Comparison of ENCODE assay signal across 9 cellular contexts in genomic region chr2:3738454-3738853, GRCh38. TPM values are rescaled to one million over a fixed set of nuclear protein-coding genes. Genes with fewer than 3 reads are reported as not detected.
A peak's percentile ranks its signal among the peaks of the same experiment; 100 is the strongest.
DNase-seq lines count a peak whose midpoint lies in the region; ATAC-seq and TF ChIP-seq lines count a peak whose summit lies in the region.
"Had no signal": no experiment of that assay in that cellular context is flagged by ENCODE, and none has a peak within 500 bp of the region (broad histone marks: within the 10 kb centered on the region; RNA-seq: fewer than 3 reads in every experiment).

No MANE protein-coding gene starts in this region.

- peaks cover 2% of the 10 kb centered on the region for H3K27me3 Mint-ChIP-seq in GM23338 (ENCODE audit: insufficient read depth, low read depth, poor library complexity)

- peak; percentile 71 for ATAC-seq in GM23338
- peak; percentile 80 for ATAC-seq in foreskin keratinocyte

- H3F3A ChIP-seq in GM23338 (replicated peaks; ENCODE audit: low read depth) (no peaks in the 10 kb centered on the region), OCI-LY1 (ENCODE audit: insufficient read depth, low read length) (no peaks in the 10 kb centered on the region)

- no peak overlapping the region for H3K27ac Mint-ChIP-seq in GM23338
- H3K27ac Mint-ChIP-seq: brain had no signal

- intact Hi-C loops in vagina (cut with DNase I), result no loop called here

- POLR2A ChIA-PET in GM10248 (lab: Yijun Ruan, JAX), result no interaction called here

- H3K4me1 ChIP-seq in GM23338 (ENCODE audit: insufficient read depth), result no peaks in the 10 kb centered on the region
- no peaks in the 10 kb centered on the region for H3K4me1 ChIP-seq in OCI-LY1 (ENCODE audit: insufficient read depth, low read length, severe bottlenecking)
- H3K4me1 ChIP-seq in foreskin keratinocyte, result no peaks in the 10 kb centered on the region
- no peaks in the 10 kb centered on the region for H3K4me1 ChIP-seq in vagina

- TF ChIP-seq POLR2A in vagina (IDR thresholded peaks at IDR 0.05), result no peak

- H3K36me3 ChIP-seq in GM23338 (ENCODE audit: insufficient read depth), result no peaks in the 10 kb centered on the region; the same call in 1 of the 2 replicates
- H3K36me3 ChIP-seq in OCI-LY1 (ENCODE audit: insufficient read depth, low read length), result no peaks in the 10 kb centered on the region
- no peaks in the 10 kb centered on the region for H3K36me3 ChIP-seq in vagina

- H3K9me2 ChIP-seq in GM23338 (ENCODE audit: insufficient read depth) (no peaks in the 10 kb centered on the region), OCI-LY1 (ENCODE audit: low read depth, low read length) (no peaks in the 10 kb centered on the region)

- CTCF ChIA-PET in GM10248 (lab: Yijun Ruan, JAX), result interaction anchor here (1.0 kb wide), 1 partner anchor 23 kb away, joined by 3 read pairs; no protein-coding TSS in a partner anchor

- H3K4me2 ChIP-seq in GM23338 (no peak overlapping the region), OCI-LY1 (ENCODE audit: low read length) (no peak overlapping the region)

- H3K9me3 Mint-ChIP-seq in GM23338, result peaks cover 79% of the 10 kb centered on the region

- H3K4me1 Mint-ChIP-seq in GM23338, result no peaks in the 10 kb centered on the region
- H3K4me1 Mint-ChIP-seq: brain had no signal

- TF ChIP-seq CTCF in GM23338 (conservative IDR thresholded peaks at IDR 0.05; ENCODE audit: low read depth in 2 of 2), result peak; percentile 51 to 63
- TF ChIP-seq CTCF in OCI-LY1 (IDR thresholded peaks at IDR 0.05; ENCODE audit: low read length), result peak; percentile 56
- TF ChIP-seq CTCF in foreskin keratinocyte (conservative IDR thresholded peaks at IDR 0.05), result peak; percentile 61
- no peak for TF ChIP-seq CTCF in GM10248 (IDR thresholded peaks at IDR 0.05; ENCODE audit: control extremely low read depth, extremely low read depth, low read depth, missing control alignments)
- no peak for TF ChIP-seq CTCF in vagina (IDR thresholded peaks at IDR 0.05)

- no peaks in the 10 kb centered on the region for H3K79me2 ChIP-seq in GM23338 (replicated peaks; ENCODE audit: insufficient read depth)
- H3K79me2 ChIP-seq in OCI-LY1 (ENCODE audit: insufficient read depth, low read length), result no peaks in the 10 kb centered on the region

- no peaks in the 10 kb centered on the region for H3K27me3 ChIP-seq in GM23338 (ENCODE audit: insufficient read depth)
- H3K27me3 ChIP-seq in OCI-LY1 (ENCODE audit: insufficient read depth, low read length), result peaks cover 3% of the 10 kb centered on the region; the same call in 1 of the 2 replicates
- H3K27me3 ChIP-seq in foreskin keratinocyte, result no peaks in the 10 kb centered on the region
- H3K27me3 ChIP-seq in vagina, result no peaks in the 10 kb centered on the region

- peaks cover 10% of the 10 kb centered on the region; the same call in 1 of the 3 replicates for H3K36me3 Mint-ChIP-seq in GM23338 (ENCODE audit: low read depth)
- H3K36me3 Mint-ChIP-seq: brain had no signal

- H3K4me3 ChIP-seq in GM23338, result no peak overlapping the region
- H3K4me3 ChIP-seq in OCI-LY1 (ENCODE audit: low read depth, low read length, poor library complexity, severe bottlenecking), result no peak overlapping the region
- no peak overlapping the region for H3K4me3 ChIP-seq in vagina

- no peak overlapping the region for H3K27ac ChIP-seq in GM23338 (ENCODE audit: low read depth)
- H3K27ac ChIP-seq in OCI-LY1 (ENCODE audit: low read depth, low read length, poor library complexity, severe bottlenecking), result no peak overlapping the region
- H3K27ac ChIP-seq in foreskin keratinocyte, result no peak overlapping the region
- no peak overlapping the region for H3K27ac ChIP-seq in vagina

- DNase-seq in DMS 273 (lab: John Stamatoyannopoulos, UW; ENCODE audit: unreplicated experiment) (peak; percentile 72), GM23338 (ENCODE audit: low spot score) (peak; percentile 59), foreskin keratinocyte (peak in 1 of 2 donors; percentile 31), GM10248 (ENCODE audit: extremely low spot score) (no peak), NOMO-1 (lab: John Stamatoyannopoulos, UW; ENCODE audit: unreplicated experiment in 2 of 2) (no peak), vagina (ENCODE audit: extremely low spot score in 2 of 2) (no peak)
- DNase-seq in activated CD4-positive, CD25-positive, alpha-beta regulatory T cell treated with anti-CD3 and anti-CD28 coated beads, Interleukin-2, amount 50 U/mL, for 72 hours, result no peak

- no peaks in the 10 kb centered on the region for H4K20me1 ChIP-seq in GM23338 (replicated peaks; ENCODE audit: insufficient read depth)
- H4K20me1 ChIP-seq in OCI-LY1 (ENCODE audit: insufficient read depth, low read length), result no peaks in the 10 kb centered on the region

- H3K9ac ChIP-seq in OCI-LY1 (ENCODE audit: low read length), result no peak overlapping the region

- H2AFZ ChIP-seq in GM23338, result no peak overlapping the region
- H2AFZ ChIP-seq in OCI-LY1 (ENCODE audit: low read length), result no peak overlapping the region

- H3K9me3 ChIP-seq in OCI-LY1 (ENCODE audit: low read length), result 0 out of 2 replicates have a peak, but pooled peaks cover 3% of the 10 kb centered on the region
- no peaks in the 10 kb centered on the region for H3K9me3 ChIP-seq in vagina

- no peak overlapping the region for H3K4me3 Mint-ChIP-seq in GM23338
- H3K4me3 Mint-ChIP-seq: brain had no signal

TF ChIP-seq in GM23338, 12 proteins besides CTCF, POLR2A, EP300 and RAD21 (continues in another document):
- TF ChIP-seq EZH2 (IDR thresholded peaks at IDR 0.05; ENCODE audit: low read depth, unreplicated experiment), result no peak
- no peak for TF ChIP-seq EZH2phosphoT487 (IDR thresholded peaks at IDR 0.05; ENCODE audit: unreplicated experiment)
- no peak for TF ChIP-seq CREB1 (CRISPR knock-in tag; IDR thresholded peaks at IDR 0.05; ENCODE audit: low read depth)
- TF ChIP-seq NANOG (IDR thresholded peaks at IDR 0.05; ENCODE audit: borderline replicate concordance), result no peak
- TF ChIP-seq ETS1 (IDR thresholded peaks at IDR 0.05), result no peak
- no peak for TF ChIP-seq STAT1 (IDR thresholded peaks at IDR 0.05; ENCODE audit: unreplicated experiment)

RNA-seq across cellular contexts. Expression of gene DCDC2C, which starts 35.1 kb away (rescaled TPM):
- total RNA-seq in GM23338 (2014; rRNA removed; shearing (Covaris generic)), result not detected in 2 replicates
- polyA plus RNA-seq in GM23338 (2016; fragmentation: Nextera tagmentation; extraction: Ambion mirVana) (0.45 and 0.50 TPM in 2 replicates), foreskin keratinocyte (not detected in 2 replicates)
- total RNA-seq in foreskin keratinocyte (not detected in 2 replicates), vagina (not detected)

Comparison
In these comparisons a context has a peak if more than half of its experiments do, and no peak if none do; other contexts are left out.
1. DNase-seq: peak in DMS 273 (single experiment) and GM23338 (single experiment); none in GM10248 (single experiment), NOMO-1 (0 of 2), vagina (0 of 2) and activated CD4-positive, CD25-positive, alpha-beta regulatory T cell treated with anti-CD3 and anti-CD28 coated beads, Interleukin-2, amount 50 U/mL, for 72 hours (single experiment).
2. CTCF ChIP-seq: peak in GM23338 (2 of 2), OCI-LY1 (single experiment) and foreskin keratinocyte (single experiment); none in GM10248 (single experiment) and vagina (0 of 3).